17 cellular contexts compared by ENCODE assay signal in genomic region chr2:165872101-165872791, GRCh38.
"Had no signal": no experiment of that assay in that cellular context is flagged by ENCODE, and none has a peak within 500 bp of the region (broad histone marks: within the 10 kb centered on the region; RNA-seq: fewer than 3 reads in every experiment).

No MANE protein-coding gene starts in this region.

- H3K27ac ChIP-seq: foreskin keratinocyte, left lung, neutrophil, tibial artery, WERI-Rb-1 had no signal

- H3K4me1 Mint-ChIP-seq: stimulated activated naive B cell treated with anti-CD40 and anti-IgM and Interleukin-4, amounts not matched to agents 10 μg/mL and 1 μg/mL and 100 μg/mL, for 72 hours had no signal

- H3K27me3 ChIP-seq: foreskin keratinocyte, left lung, neutrophil, tibial artery had no signal

- H3K9me3 Mint-ChIP-seq: activated T-helper 17 cell treated with anti-CD3 and anti-CD28 coated beads, Interleukin-2, amount 50 U/mL, for 72 hours; stimulated activated naive B cell treated with anti-CD40 and anti-IgM and Interleukin-4, amounts not matched to agents 10 μg/mL and 1 μg/mL and 100 μg/mL, for 72 hours had no signal

- H3K9me3 ChIP-seq: left lung, neutrophil, tibial artery had no signal

- ATAC-seq: activated T-helper 17 cell treated with anti-CD3 and anti-CD28 coated beads, Interleukin-2, amount 50 U/mL, for 72 hours; foreskin keratinocyte; left lung; naive thymus-derived CD4-positive, alpha-beta T cell; stimulated activated naive B cell treated with anti-CD40 and anti-IgM and Interleukin-4, amounts not matched to agents 10 μg/mL and 1 μg/mL and 100 μg/mL, for 72 hours had no signal

- H3K4me3 ChIP-seq: left lung, tibial artery had no signal

- H3K4me3 Mint-ChIP-seq: activated T-helper 17 cell treated with anti-CD3 and anti-CD28 coated beads, Interleukin-2, amount 50 U/mL, for 72 hours; naive thymus-derived CD4-positive, alpha-beta T cell; stimulated activated naive B cell treated with anti-CD40 and anti-IgM and Interleukin-4, amounts not matched to agents 10 μg/mL and 1 μg/mL and 100 μg/mL, for 72 hours had no signal

- DNase-seq: activated CD4-positive, alpha-beta T cell treated with anti-CD3 and anti-CD28 coated beads, Interleukin-2, amount 50 U/mL, for 48 hours; activated naive CD4-positive, alpha-beta T cell treated with Interleukin-2 at 50 U/mL for 16 hours; aorta; erythroblast; foreskin keratinocyte; glutamatergic neuron; hypothalamus; kidney; left lung; mammary epithelial cell; naive thymus-derived CD4-positive, alpha-beta T cell; stimulated activated CD4-positive, alpha-beta T cell treated with anti-CD3 and anti-CD28 coated beads, Interleukin-2, amount 100 ng/mL, for 48 hours; stimulated activated naive B cell treated with anti-CD40 and anti-IgM and Interleukin-4, amounts not matched to agents 10 μg/mL and 1 μg/mL and 100 μg/mL, for 72 hours; tibial artery; WERI-Rb-1 had no signal

- H3K27me3 Mint-ChIP-seq: activated T-helper 17 cell treated with anti-CD3 and anti-CD28 coated beads, Interleukin-2, amount 50 U/mL, for 72 hours; naive thymus-derived CD4-positive, alpha-beta T cell; stimulated activated naive B cell treated with anti-CD40 and anti-IgM and Interleukin-4, amounts not matched to agents 10 μg/mL and 1 μg/mL and 100 μg/mL, for 72 hours had no signal
